ENCODE assay signal across 8 cellular contexts in the genomic region with DNA sequence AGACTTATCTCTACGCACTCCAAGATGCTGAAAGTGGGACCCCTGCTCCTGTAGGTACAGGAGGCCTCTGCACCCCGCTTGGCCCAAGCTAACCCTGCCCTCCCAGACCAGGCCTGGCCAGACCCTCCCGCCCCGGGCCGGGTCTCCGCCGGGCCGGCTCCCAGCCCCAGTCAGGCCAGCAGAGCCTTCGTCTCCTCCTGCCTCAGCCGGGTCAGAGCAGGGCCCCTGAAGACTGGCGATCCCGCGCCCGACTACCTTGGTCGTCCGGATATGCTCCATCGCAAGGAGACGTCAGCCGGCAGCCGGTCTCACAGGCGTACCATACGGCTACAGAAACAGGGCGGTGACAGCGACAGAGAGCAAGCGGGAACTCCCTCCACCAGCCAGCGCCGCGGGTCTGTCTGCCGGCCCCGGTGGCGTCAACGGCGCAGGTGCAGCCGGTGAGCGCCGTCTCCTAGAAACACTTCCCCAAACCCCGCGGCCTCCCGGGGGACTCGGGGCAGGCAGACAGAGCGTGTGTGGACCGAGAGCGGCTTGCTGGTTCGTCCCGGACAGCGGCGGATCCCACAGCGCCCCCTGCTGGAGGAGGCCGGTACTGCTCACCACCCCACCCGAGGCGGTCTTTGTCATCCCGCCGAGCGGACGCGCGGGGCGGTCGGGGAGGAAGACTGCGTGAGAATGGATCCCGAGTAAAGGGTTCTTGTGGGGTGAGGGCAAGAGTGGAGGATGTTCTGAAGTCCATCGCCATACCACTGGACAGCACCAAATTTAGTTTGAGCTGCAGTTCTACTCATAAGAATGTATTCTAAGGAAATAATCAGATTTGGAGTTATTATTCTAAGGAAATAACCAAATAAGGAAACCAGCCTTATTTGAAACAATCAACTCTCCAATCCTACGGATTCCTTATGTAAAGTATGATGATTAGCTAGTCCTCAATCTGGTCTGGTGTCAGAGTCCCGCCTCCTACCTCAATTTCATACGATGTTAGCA. TPM values are rescaled to one million over a fixed set of nuclear protein-coding genes. Genes with fewer than 3 reads are reported as not detected.
DNase-seq lines count a peak whose midpoint lies in the region; ATAC-seq, FAIRE-seq and TF ChIP-seq lines count a peak whose summit lies in the region.

A gene (minus strand): TSS at position 520 of the 993 bp plus-strand sequence. CDS start 241 bp downstream, at position 279.

- peaks cover 0 to 6% of the 10 kb centered on the region in 2 donors for H3K4me1 ChIP-seq in kidney (ENCODE audit: control insufficient read depth in 1 of 2, insufficient read depth in 1 of 2, low read depth in 1 of 2, low read length in 2 of 2)

- peak; percentile 99 for TF ChIP-seq CTCF in kidney (IDR thresholded peaks at IDR 0.05; ENCODE audit: borderline replicate concordance, extremely low read depth, insufficient read depth)

- H3K9me3 ChIP-seq in kidney (ENCODE audit: control insufficient read depth in 1 of 2, low read length in 2 of 2), result no peaks in the 10 kb centered on the region

- no peaks in the 10 kb centered on the region for H3K36me3 ChIP-seq in kidney (ENCODE audit: control insufficient read depth in 1 of 2, insufficient read depth in 2 of 2, low read length in 2 of 2)

- no peak for FAIRE-seq in kidney (lab: Jason Lieb, UNC)

- peak within 1 kb of the TSS; percentile 82 to 89 for H3K27ac ChIP-seq in kidney (ENCODE audit: low read depth in 2 of 2, low read length in 2 of 2)

- peak within 1 kb of the TSS; percentile 85 to 99 for H3K4me3 ChIP-seq in kidney (ENCODE audit: low read length in 2 of 2)

- peak within 1 kb of the TSS; percentile 60 to 98 for H3K9ac ChIP-seq in kidney (ENCODE audit: low read length in 2 of 2)

- ATAC-seq in GM19023 (IDR thresholded peaks at IDR 0.05; ENCODE audit: unreplicated experiment), result peak; percentile 97
- peak; percentile 98 for ATAC-seq in HG03280 (IDR thresholded peaks at IDR 0.05; ENCODE audit: unreplicated experiment)

- intact Hi-C loops in kidney (cut with DNase I), result no loop called here

- DNase-seq in AG20443 (ENCODE audit: low spot score) (peak; percentile 96), NCI-H446 treated with DMSO at 0.1 percent for 48 hours (lab: John Stamatoyannopoulos, UW) (peak; percentile 50), cerebellar nuclear complex (lab: John Stamatoyannopoulos, UW) (peak; percentile 29 to 75), kidney (peak; percentile 96)
- DNase-seq in activated CD4-positive, CD25-positive, alpha-beta regulatory T cell treated with anti-CD3 and anti-CD28 coated beads, Interleukin-2, amount 50 U/mL, for 72 hours, result peak; percentile 99
- peak; percentile 87 to 89 for DNase-seq in stimulated activated CD4-positive, alpha-beta T cell treated with anti-CD3 and anti-CD28 coated beads, Interleukin-15, amount 100 ng/mL, for 48 hours (ENCODE audit: low read depth in 2 of 2)

RNA-seq across cellular contexts. Expression of the gene that starts here (rescaled TPM):
- total RNA-seq in kidney, result 21.4 TPM
- 9.4 TPM for polyA plus RNA-seq in kidney (ENCODE audit: insufficient read depth, low read depth, low replicate concordance)

Comparison
In these comparisons a context has a peak if more than half of its experiments do, and no peak if none do; other contexts are left out.
1. Peak in every context shown above with its lines: DNase-seq, ATAC-seq, H3K4me3 ChIP-seq and H3K27ac ChIP-seq.